In genomic region chr1:61193808-61194207, GRCh38 we compare ENCODE assay signal across 19 cellular contexts.
A peak's percentile ranks its signal among the peaks of the same experiment; 100 is the strongest.
DNase-seq lines count a peak whose midpoint lies in the region; ATAC-seq, FAIRE-seq and TF ChIP-seq lines count a peak whose summit lies in the region.
"Had no signal": no experiment of that assay in that cellular context is flagged by ENCODE, and none has a peak within 500 bp of the region (broad histone marks: within the 10 kb centered on the region; RNA-seq: fewer than 3 reads in every experiment).

No MANE protein-coding gene starts in this region.

- no peak overlapping the region for H3K4me2 ChIP-seq in Karpas-422 (ENCODE audit: low read depth, low read length, poor library complexity, severe bottlenecking)
- no peak overlapping the region for H3K4me2 ChIP-seq in K562 (ENCODE audit: insufficient read depth, low read length)
- H3K4me2 ChIP-seq: A549 had no signal

- H3K27ac ChIP-seq in Karpas-422 (ENCODE audit: low read length), result no peak overlapping the region
- no peak overlapping the region; the same call in 2 of the 3 replicates for H3K27ac ChIP-seq in K562 (ENCODE audit: extremely low read depth, low read depth, low read length)
- peak overlapping the region; percentile 78 to 88 for H3K27ac ChIP-seq in thoracic aorta
- no peak overlapping the region for H3K27ac ChIP-seq in upper lobe of left lung
- H3K27ac ChIP-seq: 22Rv1, A549, C4-2B had no signal

- H3K79me2 ChIP-seq in Karpas-422 (ENCODE audit: low read length), result no peaks in the 10 kb centered on the region
- peaks cover 66% of the 10 kb centered on the region for H3K79me2 ChIP-seq in K562 (ENCODE audit: control insufficient read depth, insufficient read depth, low read length)

- H3K4me1 ChIP-seq in Karpas-422 (ENCODE audit: low read length) (peaks cover 28% of the 10 kb centered on the region), K562 (replicated peaks in 1 of 2; ENCODE audit: control insufficient read depth in 2 of 2, insufficient read depth in 2 of 2, low read length in 2 of 2) (peaks cover 3 to 30% of the 10 kb centered on the region in 2 experiments; a peak in 4 of 5 replicates), thoracic aorta (ENCODE audit: control insufficient read depth in 1 of 2, low read depth in 2 of 2) (peaks cover 33 to 97% of the 10 kb centered on the region in 2 donors), upper lobe of left lung (peaks cover 0 to 4% (median 4%) of the 10 kb centered on the region in 4 donors)
- H3K4me1 ChIP-seq: HAP-1 had no signal

- H3K9ac ChIP-seq in Karpas-422 (ENCODE audit: low read length) (no peak overlapping the region), K562 (ENCODE audit: insufficient read depth in 1 of 2, low read depth in 2 of 2, low read length in 2 of 2) (no peak overlapping the region)

- TF ChIP-seq EP300 in K562 (IDR thresholded peaks at IDR 0.05; ENCODE audit: low read length) (no peak), upper lobe of left lung (IDR thresholded peaks at IDR 0.05) (no peak)

- no peaks in the 10 kb centered on the region for H3K9me1 ChIP-seq in K562 (ENCODE audit: control insufficient read depth, insufficient read depth, low read length)

- peak; percentile 17 for DNase-seq in NCI-H82 (lab: John Stamatoyannopoulos, UW)
- no peak for DNase-seq in NCI-H82 treated with DMSO at 0.1 percent for 48 hours (lab: John Stamatoyannopoulos, UW; ENCODE audit: unreplicated experiment)
- peak; percentile 55 for DNase-seq in Karpas-422
- no peak for DNase-seq in K562 (ENCODE audit: extremely low read depth in 1 of 4, low spot score in 3 of 4)
- no peak for DNase-seq in thoracic aorta (ENCODE audit: low spot score)
- DNase-seq in activated CD4-positive, alpha-beta T cell treated with anti-CD3 and anti-CD28 coated beads, Interleukin-2, amount 10 ng/mL, durations not matched to agents 24 days and 14 days, result no peak
- no peak for DNase-seq in upper lobe of left lung
- DNase-seq: AML-193; CD4-positive, alpha-beta T cell; DMS153; DMS79; GDM1 had no signal

- no peaks in the 10 kb centered on the region for H3K36me3 Mint-ChIP-seq in activated CD4-positive, alpha-beta T cell treated with anti-CD3 and anti-CD28 coated beads, Interleukin-2, amount 10 ng/mL, durations not matched to agents 24 days and 14 days (ENCODE audit: low read depth)

- BruUV-seq in K562 (replicated peaks; lab: Mats Ljungman, UMichigan), result no TSS peak

- TF ChIP-seq RAD21 in K562 (CRISPR knock-in tag; conservative IDR thresholded peaks at IDR 0.05 in 1 of 2, IDR thresholded peaks at IDR 0.05 in 1 of 2), result no peak

- H3K9me2 ChIP-seq in Karpas-422 (replicated peaks; ENCODE audit: insufficient read depth, low read length), result no peaks in the 10 kb centered on the region

- CTCF ChIA-PET in K562 (lab: Yijun Ruan, JAX; ENCODE audit: low intra/inter-chr PET ratio), result no interaction called here

- peaks cover 13% of the 10 kb centered on the region for H3K27me3 Mint-ChIP-seq in activated CD4-positive, alpha-beta T cell treated with anti-CD3 and anti-CD28 coated beads, Interleukin-2, amount 10 ng/mL, durations not matched to agents 24 days and 14 days
- H3K27me3 Mint-ChIP-seq: CD4-positive, alpha-beta T cell had no signal

- POLR2A ChIA-PET in K562 (lab: Yijun Ruan, JAX), result interaction anchor here (1.1 kb wide), 1 partner anchor 9 kb away, joined by 4 read pairs; no protein-coding TSS in a partner anchor

- no peaks in the 10 kb centered on the region for H3K9me3 ChIP-seq in Karpas-422 (ENCODE audit: low read length)
- H3K9me3 ChIP-seq in K562 (replicated peaks; ENCODE audit: control insufficient read depth, insufficient read depth, low read depth, low read length), result no peaks in the 10 kb centered on the region
- H3K9me3 ChIP-seq in thoracic aorta, result no peaks in the 10 kb centered on the region
- no peaks in the 10 kb centered on the region for H3K9me3 ChIP-seq in upper lobe of left lung
- H3K9me3 ChIP-seq: A549, HAP-1 had no signal

- H3K36me3 ChIP-seq in Karpas-422 (ENCODE audit: insufficient read depth, low read length) (no peaks in the 10 kb centered on the region), K562 (ENCODE audit: control insufficient read depth, insufficient read depth, low read length) (no peaks in the 10 kb centered on the region), thoracic aorta (no peaks in the 10 kb centered on the region), upper lobe of left lung (no peaks in the 10 kb centered on the region)
- H3K36me3 ChIP-seq: HAP-1 had no signal

- no peaks in the 10 kb centered on the region for H3K4me1 Mint-ChIP-seq in activated CD4-positive, alpha-beta T cell treated with anti-CD3 and anti-CD28 coated beads, Interleukin-2, amount 10 ng/mL, durations not matched to agents 24 days and 14 days

- FAIRE-seq in K562 (lab: Jason Lieb, UNC), result no peak
- FAIRE-seq: A549, GM12892, GM18507, H1 had no signal

- H3K4me3 ChIP-seq in Karpas-422 (ENCODE audit: low read length) (no peak overlapping the region), K562 (no peak overlapping the region), thoracic aorta (no peak overlapping the region), upper lobe of left lung (no peak overlapping the region)
- H3K4me3 ChIP-seq: A549, HAP-1 had no signal

- TF ChIP-seq POLR2A in K562 (conservative IDR thresholded peaks at IDR 0.05), result no peak
- no peak for TF ChIP-seq POLR2A in upper lobe of left lung (IDR thresholded peaks at IDR 0.05)

- H2AFZ ChIP-seq in Karpas-422 (ENCODE audit: low read length) (no peak overlapping the region), K562 (ENCODE audit: low read depth, low read length) (no peak overlapping the region)

- in situ Hi-C loops in K562 (cut with MboI), result no loop called here

- H3K9me3 Mint-ChIP-seq in activated CD4-positive, alpha-beta T cell treated with anti-CD3 and anti-CD28 coated beads, Interleukin-2, amount 10 ng/mL, durations not matched to agents 24 days and 14 days, result no peaks in the 10 kb centered on the region
- H3K9me3 Mint-ChIP-seq: CD4-positive, alpha-beta T cell had no signal

- H4K20me1 ChIP-seq in Karpas-422 (ENCODE audit: insufficient read depth, low read depth, low read length) (peaks cover 13% of the 10 kb centered on the region; the same call in 1 of the 2 replicates), K562 (replicated peaks; ENCODE audit: control insufficient read depth, insufficient read depth, low read length) (no peaks in the 10 kb centered on the region)

- no peak overlapping the region for H3K4me3 Mint-ChIP-seq in activated CD4-positive, alpha-beta T cell treated with anti-CD3 and anti-CD28 coated beads, Interleukin-2, amount 10 ng/mL, durations not matched to agents 24 days and 14 days
- H3K4me3 Mint-ChIP-seq: CD4-positive, alpha-beta T cell had no signal

- H3K27ac Mint-ChIP-seq in activated CD4-positive, alpha-beta T cell treated with anti-CD3 and anti-CD28 coated beads, Interleukin-2, amount 10 ng/mL, durations not matched to agents 24 days and 14 days, result no peak overlapping the region
- H3K27ac Mint-ChIP-seq: CD4-positive, alpha-beta T cell had no signal

- H3K27me3 ChIP-seq in Karpas-422 (ENCODE audit: low read length) (no peaks in the 10 kb centered on the region), K562 (ENCODE audit: control insufficient read depth in 2 of 2, insufficient read depth in 2 of 2, low read length in 2 of 2) (no peaks in the 10 kb centered on the region), thoracic aorta (replicated peaks; ENCODE audit: insufficient read depth) (no peaks in the 10 kb centered on the region), upper lobe of left lung (no peaks in the 10 kb centered on the region)

- ATAC-seq in K562, result no peak
- ATAC-seq in thoracic aorta (ENCODE audit: insufficient number of reproducible peaks, low FRiP score, low read depth), result no peak
- ATAC-seq in upper lobe of left lung (ENCODE audit: low FRiP score in 2 of 2), result no peak
- ATAC-seq: A549 had no signal

- no peak for TF ChIP-seq CTCF in K562 (IDR thresholded peaks at IDR 0.05 in 2 of 3, conservative IDR thresholded peaks at IDR 0.05 in 1 of 3; ENCODE audit: insufficient read depth in 2 of 3, low read depth in 1 of 3, low read length in 3 of 3)
- no peak for TF ChIP-seq CTCF in thoracic aorta (IDR thresholded peaks at IDR 0.05)
- TF ChIP-seq CTCF in upper lobe of left lung (IDR thresholded peaks at IDR 0.05), result no peak

- intact Hi-C loops in K562 (cut with micrococcal nuclease), result no loop called here
- intact Hi-C loops in activated CD4-positive, alpha-beta T cell treated with anti-CD3 and anti-CD28 coated beads, Interleukin-2, amount 10 ng/mL, durations not matched to agents 24 days and 14 days (cut with micrococcal nuclease), result no loop called here

- WGBS in K562 (ENCODE audit: insufficient coverage, low coverage, missing lambda C conversion rate), result 88% methylated on average over 1 of the region's 1 CpG
- 0 to 100% methylated on average over 1 of the region's 1 CpG for WGBS in upper lobe of left lung, 2 donors

TF ChIP-seq in K562, 482 proteins besides CTCF, POLR2A, EP300 and RAD21 (continues in another document):
- TF ChIP-seq SPI1 (IDR thresholded peaks at IDR 0.05; ENCODE audit: borderline replicate concordance, low read depth, low read length) (peak; percentile 52), ZNF740 (CRISPR knock-in tag; IDR thresholded peaks at IDR 0.05) (no peak), ZNF740 (tag; IDR thresholded peaks at IDR 0.05) (no peak), NCOA4 (IDR thresholded peaks at IDR 0.05; ENCODE audit: partially characterized antibody) (no peak)

Comparison
In these comparisons a context has a peak if more than half of its experiments do, and no peak if none do; other contexts are left out.
1. DNase-seq: peak in NCI-H82 (single experiment) and Karpas-422 (single experiment); none in NCI-H82 treated with DMSO at 0.1 percent for 48 hours (single experiment), K562 (0 of 4), thoracic aorta (single experiment), activated CD4-positive, alpha-beta T cell treated with anti-CD3 and anti-CD28 coated beads, Interleukin-2, amount 10 ng/mL, durations not matched to agents 24 days and 14 days (single experiment) and upper lobe of left lung (0 of 2).
2. H3K27ac ChIP-seq: peak in thoracic aorta (2 of 2); none in Karpas-422 (single experiment), K562 (single experiment) and upper lobe of left lung (0 of 4).